ENCODE assay signal across 6 cellular contexts in genomic region chr16:88391497-88391850, GRCh38.
"Had no signal": no experiment of that assay in that cellular context is flagged by ENCODE, and none has a peak within 500 bp of the region (broad histone marks: within the 10 kb centered on the region; RNA-seq: fewer than 3 reads in every experiment).

No MANE protein-coding gene starts in this region.

- H2AFZ ChIP-seq: GM23338 had no signal

- H3K4me2 ChIP-seq: GM23338 had no signal

- DNase-seq: H9, HCEC 1CT had no signal

- H3K4me3 ChIP-seq: GM23338 had no signal

- ATAC-seq: GM23338 had no signal

- FAIRE-seq: H1, H54, HTR-8/SVneo had no signal
